Comparison of ENCODE assay signal across 24 cellular contexts in the genomic region with DNA sequence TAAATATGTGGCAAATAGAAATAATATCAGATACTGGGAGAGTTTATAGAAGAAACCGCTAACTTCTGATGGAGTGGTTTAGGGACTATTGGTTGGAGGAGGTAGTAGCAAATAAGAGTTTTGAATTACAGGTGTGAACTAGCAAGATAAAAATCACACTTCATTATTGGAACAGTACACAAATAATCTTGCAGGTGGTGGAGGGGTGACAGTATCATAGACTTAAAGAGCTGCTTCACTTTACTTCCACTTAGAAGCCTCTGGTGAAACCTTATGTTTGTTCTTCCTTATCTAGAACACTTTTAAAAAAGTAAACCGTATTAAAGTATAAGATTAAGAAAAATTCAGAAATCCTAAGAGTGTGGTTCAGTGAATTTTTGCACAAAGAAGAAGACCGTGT.
"Had no signal": no experiment of that assay in that cellular context is flagged by ENCODE, and none has a peak within 500 bp of the region (broad histone marks: within the 10 kb centered on the region; RNA-seq: fewer than 3 reads in every experiment).

No MANE protein-coding gene starts in this region.

- H3K27me3 Mint-ChIP-seq: activated CD4-positive, alpha-beta T cell treated with anti-CD3 and anti-CD28 coated beads, Interleukin-2, amount 10 ng/mL, durations not matched to agents 24 days and 14 days; activated CD8-positive, alpha-beta T cell treated with anti-CD3 and anti-CD28 coated beads for 36 hours; activated naive CD4-positive, alpha-beta T cell treated with anti-CD3 and anti-CD28 coated beads, Interleukin-2, amount 10 ng/mL, durations not matched to agents 7 days and 5 days; activated naive CD8-positive, alpha-beta T cell; activated naive CD8-positive, alpha-beta T cell treated with anti-CD3 and anti-CD28 coated beads, Interleukin-2, amount 50 U/mL, for 24 hours; activated T-cell treated with anti-CD3 and anti-CD28 coated beads, Interleukin-2, amount 50 U/mL, for 24 hours had no signal

- H3K27me3 ChIP-seq: brain microvascular endothelial cell, MG63 had no signal

- DNase-seq: activated CD4-positive, alpha-beta T cell treated with anti-CD3 and anti-CD28 coated beads, Interleukin-2, amount 10 ng/mL, durations not matched to agents 24 days and 14 days; activated CD4-positive, alpha-beta T cell treated with anti-CD3 and anti-CD28 coated beads, Interleukin-2, amount 50 U/mL, for 4 hours; activated CD8-positive, alpha-beta T cell treated with anti-CD3 and anti-CD28 coated beads for 36 hours; activated naive CD4-positive, alpha-beta T cell treated with anti-CD3 and anti-CD28 coated beads, Interleukin-2, amount 10 ng/mL, durations not matched to agents 7 days and 5 days; activated naive CD8-positive, alpha-beta T cell treated with anti-CD3 and anti-CD28 coated beads, Interleukin-2, amount 50 U/mL, for 24 hours; activated T-cell treated with anti-CD3 and anti-CD28 coated beads, Interleukin-2, amount 50 U/mL, for 24 hours; amniotic stem cell; aorta; brain microvascular endothelial cell; Kasumi-1; KG1; MG63; NCI-H1092; NCI-H1436 treated with DMSO at 0.1 percent for 48 hours; NCI-H1694 treated with DMSO at 0.1 percent for 48 hours; NCI-H2029; NCI-H510A; NCI-H526; NCI-H748 treated with DMSO at 0.1 percent for 48 hours; NK-92 treated with Interleukin-12 subunit alpha and Interleukin-12 subunit beta, amount 100 ng/mL, for 24 hours; Right ventricle myocardium superior; SW 1271; T1000 had no signal

- H3K27ac ChIP-seq: brain microvascular endothelial cell had no signal

- H3K27ac Mint-ChIP-seq: activated CD4-positive, alpha-beta T cell treated with anti-CD3 and anti-CD28 coated beads, Interleukin-2, amount 10 ng/mL, durations not matched to agents 24 days and 14 days; activated CD8-positive, alpha-beta T cell treated with anti-CD3 and anti-CD28 coated beads for 36 hours; activated naive CD4-positive, alpha-beta T cell treated with anti-CD3 and anti-CD28 coated beads, Interleukin-2, amount 10 ng/mL, durations not matched to agents 7 days and 5 days; activated naive CD8-positive, alpha-beta T cell; activated naive CD8-positive, alpha-beta T cell treated with anti-CD3 and anti-CD28 coated beads, Interleukin-2, amount 50 U/mL, for 24 hours; activated T-cell treated with anti-CD3 and anti-CD28 coated beads, Interleukin-2, amount 50 U/mL, for 24 hours had no signal

- H3K36me3 ChIP-seq: brain microvascular endothelial cell had no signal

- H3K9me3 Mint-ChIP-seq: activated naive CD4-positive, alpha-beta T cell treated with anti-CD3 and anti-CD28 coated beads, Interleukin-2, amount 10 ng/mL, durations not matched to agents 7 days and 5 days; activated naive CD8-positive, alpha-beta T cell treated with anti-CD3 and anti-CD28 coated beads, Interleukin-2, amount 50 U/mL, for 24 hours had no signal

- H3K4me3 ChIP-seq: MG63 had no signal

- H3K4me3 Mint-ChIP-seq: activated CD4-positive, alpha-beta T cell treated with anti-CD3 and anti-CD28 coated beads, Interleukin-2, amount 10 ng/mL, durations not matched to agents 24 days and 14 days; activated CD8-positive, alpha-beta T cell treated with anti-CD3 and anti-CD28 coated beads for 36 hours; activated naive CD4-positive, alpha-beta T cell treated with anti-CD3 and anti-CD28 coated beads, Interleukin-2, amount 10 ng/mL, durations not matched to agents 7 days and 5 days; activated naive CD8-positive, alpha-beta T cell; activated naive CD8-positive, alpha-beta T cell treated with anti-CD3 and anti-CD28 coated beads, Interleukin-2, amount 50 U/mL, for 24 hours; activated T-cell treated with anti-CD3 and anti-CD28 coated beads, Interleukin-2, amount 50 U/mL, for 24 hours had no signal
